In the genomic region with DNA sequence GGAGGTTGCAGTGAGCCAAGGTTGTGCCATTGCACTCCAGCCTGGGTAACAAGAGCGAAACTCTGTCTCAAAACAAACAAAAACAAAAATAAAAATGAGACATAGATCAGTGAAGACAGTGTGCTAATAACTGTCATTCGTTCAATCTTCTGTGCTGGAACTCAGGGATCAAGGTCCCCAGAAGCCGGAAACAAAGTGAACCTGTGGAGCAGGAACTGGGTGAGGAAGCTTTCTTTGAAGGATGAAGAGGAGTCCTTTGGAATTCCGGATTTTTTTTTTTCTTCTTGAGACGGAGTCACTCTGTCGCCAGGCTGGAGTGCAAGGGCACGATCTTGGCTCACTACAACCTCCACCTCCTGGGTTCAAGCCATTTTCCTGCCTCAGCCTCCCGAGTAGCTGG, we compare ENCODE assay signal across 22 cellular contexts. TPM values are rescaled to one million over a fixed set of nuclear protein-coding genes. Genes with fewer than 3 reads are reported as not detected.
DNase-seq lines count a peak whose midpoint lies in the region; ATAC-seq and TF ChIP-seq lines count a peak whose summit lies in the region.
"Had no signal": no experiment of that assay in that cellular context is flagged by ENCODE, and none has a peak within 500 bp of the region (broad histone marks: within the 10 kb centered on the region; RNA-seq: fewer than 3 reads in every experiment).

No MANE protein-coding gene starts in this region.

- no peaks in the 10 kb centered on the region; the same call in 1 of the 2 replicates for H4K20me1 ChIP-seq in GM23338 (replicated peaks; ENCODE audit: insufficient read depth)

- no peak overlapping the region for H3K27ac ChIP-seq in GM23338 (ENCODE audit: low read depth)
- peak overlapping the region; percentile 66 for H3K27ac ChIP-seq in epithelial cell of prostate
- H3K27ac ChIP-seq: A549, GM23248, HL-60, PC-9 had no signal

- peak overlapping the region; percentile 76; the same call in 1 of the 2 replicates for H3K4me2 ChIP-seq in GM23338

- no peaks in the 10 kb centered on the region; the same call in 2 of the 3 replicates for H3K36me3 Mint-ChIP-seq in GM23338 (ENCODE audit: low read depth)
- H3K36me3 Mint-ChIP-seq in stimulated activated effector memory CD8-positive, alpha-beta T cell treated with anti-CD3 and anti-CD28 coated beads, Interleukin-12 subunit alpha, Interleukin-12 subunit beta, amount 100 ng/mL, for 72 hours: no peaks in the 10 kb centered on the region
- H3K36me3 Mint-ChIP-seq: CD4-positive, CD25-positive, alpha-beta regulatory T cell had no signal

- peak overlapping the region; percentile 8 for H2AFZ ChIP-seq in GM23338
- H2AFZ ChIP-seq: PC-9 had no signal

- H3K4me3 Mint-ChIP-seq in GM23338: peak overlapping the region; percentile 26; the same call in 1 of the 3 replicates
- peak overlapping the region; percentile 76 for H3K4me3 Mint-ChIP-seq in stimulated activated effector memory CD8-positive, alpha-beta T cell treated with anti-CD3 and anti-CD28 coated beads, Interleukin-12 subunit alpha, Interleukin-12 subunit beta, amount 100 ng/mL, for 72 hours

- peaks cover 15% of the 10 kb centered on the region for H3K27me3 Mint-ChIP-seq in GM23338 (ENCODE audit: insufficient read depth, low read depth, poor library complexity)

- H3K4me1 Mint-ChIP-seq in GM23338: peaks cover 24% of the 10 kb centered on the region
- H3K4me1 Mint-ChIP-seq in stimulated activated effector memory CD8-positive, alpha-beta T cell treated with anti-CD3 and anti-CD28 coated beads, Interleukin-12 subunit alpha, Interleukin-12 subunit beta, amount 100 ng/mL, for 72 hours: peaks cover 26% of the 10 kb centered on the region

- no peaks in the 10 kb centered on the region; the same call in 2 of the 3 replicates for H3K9me3 Mint-ChIP-seq in GM23338
- H3K9me3 Mint-ChIP-seq in stimulated activated effector memory CD8-positive, alpha-beta T cell treated with anti-CD3 and anti-CD28 coated beads, Interleukin-12 subunit alpha, Interleukin-12 subunit beta, amount 100 ng/mL, for 72 hours: no peaks in the 10 kb centered on the region
- H3K9me3 Mint-ChIP-seq: CD4-positive, CD25-positive, alpha-beta regulatory T cell had no signal

- TF ChIP-seq CTCF in GM23338 (conservative IDR thresholded peaks at IDR 0.05; ENCODE audit: low read depth in 2 of 2): no peak

- H3K27ac Mint-ChIP-seq in GM23338: no peak overlapping the region
- H3K27ac Mint-ChIP-seq in stimulated activated effector memory CD8-positive, alpha-beta T cell treated with anti-CD3 and anti-CD28 coated beads, Interleukin-12 subunit alpha, Interleukin-12 subunit beta, amount 100 ng/mL, for 72 hours: no peak overlapping the region

- H3K79me2 ChIP-seq in GM23338 (replicated peaks; ENCODE audit: insufficient read depth): no peaks in the 10 kb centered on the region

- H3K4me3 ChIP-seq in GM23338: no peak overlapping the region
- H3K4me3 ChIP-seq: A549, GM23248, PC-9 had no signal

- no peak for DNase-seq in GM23338 (ENCODE audit: low spot score)
- DNase-seq in epithelial cell of prostate (ENCODE audit: low read depth, low spot score): no peak
- no peak for DNase-seq in stimulated activated effector memory CD8-positive, alpha-beta T cell treated with anti-CD3 and anti-CD28 coated beads, Interleukin-12 subunit alpha, Interleukin-12 subunit beta, amount 100 ng/mL, for 72 hours (ENCODE audit: low spot score in 2 of 2)
- DNase-seq in DMS 273 treated with DMSO at 0.1 percent for 48 hours (lab: John Stamatoyannopoulos, UW): no peak
- no peak for DNase-seq in amniotic stem cell (lab: John Stamatoyannopoulos, UW)
- DNase-seq: BE2C; CD4-positive, CD25-positive, alpha-beta regulatory T cell; DND-41; GM23248; HCEC 1CT; KBM-7; MM.1S; NCI-H1092; NCI-H1436; NCI-H187 treated with DMSO at 0.1 percent for 48 hours; NCI-H2227 treated with DMSO at 0.1 percent for 48 hours; NCI-H510A treated with DMSO at 0.1 percent for 48 hours; NCI-H748 treated with DMSO at 0.1 percent for 48 hours; PC-9 had no signal

- H3K9me2 ChIP-seq in GM23338 (ENCODE audit: insufficient read depth): no peaks in the 10 kb centered on the region

- no peaks in the 10 kb centered on the region for H3K36me3 ChIP-seq in GM23338 (ENCODE audit: insufficient read depth)
- H3K36me3 ChIP-seq: BE2C had no signal

- H3F3A ChIP-seq in GM23338 (replicated peaks; ENCODE audit: low read depth): peaks cover 15% of the 10 kb centered on the region; the same call in 1 of the 2 replicates

- peaks cover 13% of the 10 kb centered on the region; the same call in 1 of the 2 replicates for H3K4me1 ChIP-seq in GM23338 (ENCODE audit: insufficient read depth)
- H3K4me1 ChIP-seq: BE2C had no signal

- ATAC-seq in GM23338: no peak
- no peak for ATAC-seq in stimulated activated effector memory CD8-positive, alpha-beta T cell treated with anti-CD3 and anti-CD28 coated beads, Interleukin-12 subunit alpha, Interleukin-12 subunit beta, amount 100 ng/mL, for 72 hours
- ATAC-seq: A549, SK-N-SH treated with all-trans-retinoic acid at 6 μM for 48 hours had no signal

- H3K27me3 ChIP-seq in GM23338 (ENCODE audit: insufficient read depth): peaks cover 10% of the 10 kb centered on the region

TF ChIP-seq in GM23338, 12 proteins besides CTCF, POLR2A, EP300 and RAD21:
- TF ChIP-seq ZNF331 (CRISPR knock-in tag; IDR thresholded peaks at IDR 0.05; ENCODE audit: low read depth): no peak

RNA-seq across cellular contexts. Expression of a gene that starts 2.1 kb away (rescaled TPM):
- total RNA-seq in GM23338 (2014; rRNA removed; shearing (Covaris generic)): 10.2 and 13.6 TPM in 2 replicates
- 6.3 and 6.9 TPM in 2 replicates for polyA plus RNA-seq in GM23338 (2016; fragmentation: Nextera tagmentation; extraction: Ambion mirVana)
- total RNA-seq: CD4-positive, CD25-positive, alpha-beta regulatory T cell; GM23248 had no signal
- polyA plus RNA-seq: CD4-positive, CD25-positive, alpha-beta regulatory T cell had no signal

RNA-seq across cellular contexts. Expression of a gene that starts 15.0 kb away (rescaled TPM):
- 20.6 and 36.5 TPM in 2 replicates for total RNA-seq in GM23338 (2014; rRNA removed; shearing (Covaris generic))
- polyA plus RNA-seq in GM23338 (2016; fragmentation: Nextera tagmentation; extraction: Ambion mirVana): 22.1 and 22.5 TPM in 2 replicates
- total RNA-seq: CD4-positive, CD25-positive, alpha-beta regulatory T cell had no signal
- polyA plus RNA-seq: CD4-positive, CD25-positive, alpha-beta regulatory T cell; GM23248 had no signal

RNA-seq across cellular contexts. Expression of a gene that starts 17.2 kb away (rescaled TPM):
- 111 and 117 TPM in 2 replicates for total RNA-seq in GM23338 (2014; rRNA removed; shearing (Covaris generic))
- polyA plus RNA-seq in GM23338 (2016; fragmentation: Nextera tagmentation; extraction: Ambion mirVana): 46.1 and 50.7 TPM in 2 replicates
- total RNA-seq: CD4-positive, CD25-positive, alpha-beta regulatory T cell had no signal

RNA-seq across cellular contexts. Expression of a gene that starts 27.4 kb away (rescaled TPM):
- 23.2 and 41.4 TPM in 2 replicates for total RNA-seq in GM23338 (2014; rRNA removed; shearing (Covaris generic))
- polyA plus RNA-seq in GM23338 (2016; fragmentation: Nextera tagmentation; extraction: Ambion mirVana): 38.3 and 40.9 TPM in 2 replicates

RNA-seq across cellular contexts. Expression of a gene that starts 27.9 kb away (rescaled TPM):
- total RNA-seq in GM23338 (2014; rRNA removed; shearing (Covaris generic)): 93.4 and 109 TPM in 2 replicates
- polyA plus RNA-seq in GM23338 (2016; fragmentation: Nextera tagmentation; extraction: Ambion mirVana): 48.1 and 55.2 TPM in 2 replicates
